In the genomic region with DNA sequence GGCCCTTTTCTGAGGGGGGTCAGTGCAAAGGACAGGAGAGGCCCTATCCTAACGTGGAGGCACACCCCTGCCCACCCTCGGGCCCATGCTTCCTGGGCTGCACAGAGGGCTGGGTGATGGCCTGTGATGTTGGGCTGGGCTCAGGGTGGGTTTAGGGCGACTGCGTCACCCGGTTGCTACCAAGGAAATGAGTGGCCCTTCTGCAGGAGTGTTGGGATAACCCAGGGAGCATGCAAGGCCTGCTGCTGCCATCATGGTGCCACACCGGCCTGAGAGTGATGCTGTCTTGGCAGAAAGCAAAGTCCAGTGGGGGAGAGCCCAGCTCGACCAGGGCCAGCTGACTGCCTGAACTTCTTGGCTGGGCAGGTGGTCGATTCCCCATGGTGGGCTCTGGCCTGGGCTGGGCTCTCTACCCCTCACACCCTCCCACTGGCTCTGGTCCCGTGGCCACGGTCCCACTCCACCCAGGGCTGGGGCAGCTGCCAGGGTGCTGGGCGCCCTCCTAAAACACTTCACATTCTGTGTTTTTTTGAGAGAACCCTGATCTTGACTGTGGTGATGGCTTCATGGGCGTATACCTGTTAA, we compare ENCODE assay signal across 25 cellular contexts.
"Had no signal": no experiment of that assay in that cellular context is flagged by ENCODE, and none has a peak within 500 bp of the region (broad histone marks: within the 10 kb centered on the region; RNA-seq: fewer than 3 reads in every experiment).

No MANE protein-coding gene starts in this region.

- ATAC-seq: activated T-cell treated with anti-CD3 and anti-CD28 coated beads, Interleukin-2, amount 50 U/mL, for 72 hours; esophagus mucosa; foreskin keratinocyte; left ventricle myocardium superior had no signal

- FAIRE-seq: pancreas had no signal

- H3K4me3 Mint-ChIP-seq: activated T-cell treated with anti-CD3 and anti-CD28 coated beads, Interleukin-2, amount 50 U/mL, for 72 hours; dendritic cell treated with granulocyte-macrophage colony-stimulating factor and Interleukin-4, amounts not matched to agents 40 ng/mL and 50 ng/mL, for 4 days; endodermal cell; mesothelial cell of epicardium; naive B cell; nephron progenitor cell; T-helper 2 cell treated with Interferon-gamma antibody and Interleukin-4, amounts not matched to agents 5 μg/mL and 100 μg/mL, for 36 hours had no signal

- DNase-seq: activated CD4-positive, alpha-beta T cell treated with anti-CD3 and anti-CD28 coated beads for 4 hours; activated CD4-positive, alpha-beta T cell treated with anti-CD3 and anti-CD28 coated beads, Interleukin-2, amount 50 U/mL, for 4 hours; activated naive CD4-positive, alpha-beta T cell; activated T-cell treated with anti-CD3 and anti-CD28 coated beads for 4 hours; activated T-cell treated with anti-CD3 and anti-CD28 coated beads, Interleukin-2, amount 50 U/mL, for 72 hours; central memory CD4-positive, alpha-beta T cell; endodermal cell; foreskin keratinocyte; heart right ventricle; left ventricle myocardium superior; mammary epithelial cell; naive B cell; nephron progenitor cell; psoas muscle; stomach; T-helper 1 cell; thyroid gland; upper lobe of left lung had no signal

- H3K4me1 Mint-ChIP-seq: endodermal cell, mesothelial cell of epicardium, nephron progenitor cell had no signal

- H3K9me3 ChIP-seq: pancreas, thyroid gland had no signal

- H3K27ac Mint-ChIP-seq: activated naive CD4-positive, alpha-beta T cell treated with anti-CD3 and anti-CD28 coated beads, Interleukin-2, amount 50 U/mL, for 72 hours; activated T-cell treated with anti-CD3 and anti-CD28 coated beads, Interleukin-2, amount 50 U/mL, for 72 hours; dendritic cell treated with granulocyte-macrophage colony-stimulating factor and Interleukin-4, amounts not matched to agents 40 ng/mL and 50 ng/mL, for 4 days; mesothelial cell of epicardium; nephron progenitor cell; T-helper 2 cell treated with Interferon-gamma antibody and Interleukin-4, amounts not matched to agents 5 μg/mL and 100 μg/mL, for 36 hours had no signal

- H3K4me3 ChIP-seq: breast epithelium, heart right ventricle, pancreas, psoas muscle, stomach, thyroid gland, upper lobe of left lung had no signal

- H3K27ac ChIP-seq: breast epithelium, foreskin keratinocyte, heart right ventricle, pancreas, psoas muscle, stomach, thyroid gland, upper lobe of left lung had no signal

- H3K4me1 ChIP-seq: breast epithelium, foreskin keratinocyte, heart right ventricle, pancreas, stomach, thyroid gland, upper lobe of left lung had no signal

- H3K27me3 Mint-ChIP-seq: dendritic cell treated with granulocyte-macrophage colony-stimulating factor and Interleukin-4, amounts not matched to agents 40 ng/mL and 50 ng/mL, for 4 days; naive B cell had no signal

- H3K27me3 ChIP-seq: breast epithelium, foreskin keratinocyte, heart right ventricle, pancreas, stomach, thyroid gland, upper lobe of left lung had no signal
